Comparison of ENCODE assay signal across 1 cellular context in genomic region chr20:10433623-10434466, GRCh38.
A peak's percentile ranks its signal among the peaks of the same experiment; 100 is the strongest.
TF ChIP-seq lines count a peak whose summit lies in the region.

Gene MKKS (minus strand): TSS chr20:10434222. CDS start chr20:10413514, 20,708 bp downstream.

TF ChIP-seq in SK-N-SH, 30 proteins besides CTCF, POLR2A, EP300 and RAD21 (continued from another document):
- TF ChIP-seq ZBTB33 (IDR thresholded peaks at IDR 0.05; ENCODE audit: borderline replicate concordance, low read depth) (peak; percentile 38; the same call in 1 of the 2 replicates), EZH2phosphoT487 (IDR thresholded peaks at IDR 0.05; ENCODE audit: borderline replicate concordance, low read depth) (no peak), SIN3A (IDR thresholded peaks at IDR 0.05; ENCODE audit: borderline replicate concordance, low read depth, low read length) (peak; percentile 47; the same call in 1 of the 2 replicates), FOSL2 (IDR thresholded peaks at IDR 0.05; ENCODE audit: borderline replicate concordance, low read depth) (no peak), NFIC (IDR thresholded peaks at IDR 0.05; ENCODE audit: borderline replicate concordance) (no peak), USF2 (IDR thresholded peaks at IDR 0.05; ENCODE audit: borderline replicate concordance, low read depth, low read length) (no peak), IRF3 (IDR thresholded peaks at IDR 0.05; ENCODE audit: low read depth, low read length) (no peak), MEF2A (IDR thresholded peaks at IDR 0.05; ENCODE audit: borderline replicate concordance, low read depth) (no peak), YY1 (IDR thresholded peaks at IDR 0.05; ENCODE audit: low read depth) (peak; percentile 30; the same call in 1 of the 2 replicates), FOXM1 (IDR thresholded peaks at IDR 0.05; ENCODE audit: low read depth) (no peak), NRF1 (IDR thresholded peaks at IDR 0.05; ENCODE audit: low read depth, low read length) (peak; percentile 82), MXI1 (IDR thresholded peaks at IDR 0.05; ENCODE audit: low read depth, low read length) (peak; percentile 4), PBX3 (IDR thresholded peaks at IDR 0.05) (no peak), POLR2AphosphoS5 (IDR thresholded peaks at IDR 0.05; ENCODE audit: low read depth, low read length) (peak; percentile 43; the same call in 1 of the 2 replicates), RFX5 (IDR thresholded peaks at IDR 0.05; ENCODE audit: low read length) (no peak), GATA2 (CRISPR knock-in tag; IDR thresholded peaks at IDR 0.05) (no peak), SMC3 (IDR thresholded peaks at IDR 0.05; ENCODE audit: low read depth, low read length) (no peak), TCF12 (IDR thresholded peaks at IDR 0.05) (no peak), GABPA (IDR thresholded peaks at IDR 0.05; ENCODE audit: low read depth) (peak; percentile 37)
